Comparison of ENCODE assay signal across 17 cellular contexts in genomic region chr13:42109957-42110356, GRCh38.
"Had no signal": no experiment of that assay in that cellular context is flagged by ENCODE, and none has a peak within 500 bp of the region (broad histone marks: within the 10 kb centered on the region; RNA-seq: fewer than 3 reads in every experiment).

No MANE protein-coding gene starts in this region.

- H3K9me3 ChIP-seq: adrenal gland, prostate gland, right atrium auricular region, thoracic aorta, upper lobe of left lung had no signal

- H3K36me3 ChIP-seq: adrenal gland, cardiac muscle cell, prostate gland, right atrium auricular region, thoracic aorta, upper lobe of left lung had no signal

- H3K9me3 Mint-ChIP-seq: activated naive CD4-positive, alpha-beta T cell treated with anti-CD3 and anti-CD28 coated beads, Interleukin-2, amount 50 U/mL, for 72 hours; effector memory CD8-positive, alpha-beta T cell had no signal

- H3K4me3 ChIP-seq: adrenal gland, cardiac muscle cell, prostate gland, right atrium auricular region, skin epidermis, thoracic aorta, upper lobe of left lung had no signal

- H3K27me3 ChIP-seq: adrenal gland, cardiac muscle cell, right atrium auricular region, upper lobe of left lung had no signal

- DNase-seq: activated CD4-positive, alpha-beta T cell treated with anti-CD3 and anti-CD28 coated beads for 1 hour; activated CD8-positive, alpha-beta memory T cell treated with anti-CD3 and anti-CD28 coated beads for 24 hours; activated CD8-positive, alpha-beta memory T cell treated with anti-CD3 and anti-CD28 coated beads, Interleukin-2, amount 50 U/mL, for 48 hours; activated gamma-delta T cell; activated T-cell treated with anti-CD3 and anti-CD28 coated beads, Interleukin-2, amount 50 U/mL, for 48 hours; kidney had no signal

- H3K27ac Mint-ChIP-seq: activated naive CD4-positive, alpha-beta T cell treated with anti-CD3 and anti-CD28 coated beads, Interleukin-2, amount 50 U/mL, for 72 hours; effector memory CD8-positive, alpha-beta T cell had no signal

- H3K36me3 Mint-ChIP-seq: activated naive CD4-positive, alpha-beta T cell treated with anti-CD3 and anti-CD28 coated beads, Interleukin-2, amount 50 U/mL, for 72 hours had no signal

- H3K4me1 ChIP-seq: adrenal gland, prostate gland had no signal

- H3K4me3 Mint-ChIP-seq: effector memory CD8-positive, alpha-beta T cell; neural crest cell had no signal

- H3K27me3 Mint-ChIP-seq: effector memory CD8-positive, alpha-beta T cell had no signal

- H3K27ac ChIP-seq: adrenal gland, cardiac muscle cell, prostate gland, right atrium auricular region, skin epidermis, thoracic aorta, upper lobe of left lung, VCaP had no signal
